ENCODE assay signal across 8 cellular contexts in the genomic region with DNA sequence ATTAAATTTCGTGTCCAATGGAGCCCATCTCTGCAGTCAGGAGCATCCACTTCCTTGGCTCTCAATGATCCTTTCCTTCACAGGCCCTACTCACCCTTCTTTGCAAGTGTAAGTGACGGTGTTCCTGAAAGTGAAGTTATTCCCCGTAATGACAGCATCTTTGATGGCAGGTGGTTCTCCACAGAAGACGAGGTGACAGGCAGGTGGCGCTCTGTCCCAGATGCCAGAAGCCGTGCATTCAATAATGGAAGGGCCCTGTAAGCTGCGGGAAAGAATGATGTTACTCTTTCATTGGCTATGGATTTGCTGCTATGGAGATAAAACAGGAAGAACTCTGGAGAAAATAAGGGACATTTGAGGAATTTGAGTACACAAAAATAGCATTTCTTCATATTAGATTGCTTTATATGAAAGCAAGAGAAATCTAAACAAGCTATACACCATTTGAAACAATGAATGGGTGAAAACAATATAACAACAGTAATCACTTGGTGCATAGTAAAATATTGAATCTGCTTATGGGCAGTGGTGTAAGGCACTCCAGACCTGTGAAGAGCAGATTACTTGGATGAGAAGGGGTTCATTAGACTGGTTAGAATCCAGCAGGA.
DNase-seq lines count a peak whose midpoint lies in the region; ATAC-seq and TF ChIP-seq lines count a peak whose summit lies in the region.

No MANE protein-coding gene starts in this region.

- no peak overlapping the region for H3K4me3 ChIP-seq in upper lobe of right lung

- no peaks in the 10 kb centered on the region for H3K4me1 ChIP-seq in upper lobe of right lung

- TF ChIP-seq CTCF in upper lobe of right lung (IDR thresholded peaks at IDR 0.05): peak; percentile 47

- intact Hi-C loops in upper lobe of right lung (cut with DNase I): no loop called here

- H3K9me3 ChIP-seq in upper lobe of right lung: no peaks in the 10 kb centered on the region

- H3K27me3 ChIP-seq in upper lobe of right lung: no peaks in the 10 kb centered on the region

- peak; percentile 64 for ATAC-seq in GM21529 (IDR thresholded peaks at IDR 0.05; ENCODE audit: unreplicated experiment)
- peak; percentile 74 for ATAC-seq in upper lobe of right lung

- DNase-seq in DMS 273 (lab: John Stamatoyannopoulos, UW; ENCODE audit: unreplicated experiment) (peak; percentile 70), DMS 273 treated with DMSO at 0.1 percent for 48 hours (lab: John Stamatoyannopoulos, UW) (no peak), NCI-H1105 treated with DMSO at 0.1 percent for 48 hours (lab: John Stamatoyannopoulos, UW) (peak; percentile 18), astrocyte of the hippocampus (ENCODE audit: low read depth, low spot score) (peak; percentile 51), kidney tubule cell (ENCODE audit: low spot score) (peak; percentile 47), upper lobe of right lung (peak; percentile 71), occipital lobe (lab: John Stamatoyannopoulos, UW) (no peak)

- no peaks in the 10 kb centered on the region for H3K36me3 ChIP-seq in upper lobe of right lung

- no peak overlapping the region for H3K27ac ChIP-seq in upper lobe of right lung

Comparison
In these comparisons a context has a peak if more than half of its experiments do, and no peak if none do; other contexts are left out.
1. DNase-seq: peak in DMS 273 (single experiment), NCI-H1105 treated with DMSO at 0.1 percent for 48 hours (single experiment), astrocyte of the hippocampus (single experiment), kidney tubule cell (single experiment) and upper lobe of right lung (single experiment); none in DMS 273 treated with DMSO at 0.1 percent for 48 hours (single experiment) and occipital lobe (single experiment).